In the genomic region with DNA sequence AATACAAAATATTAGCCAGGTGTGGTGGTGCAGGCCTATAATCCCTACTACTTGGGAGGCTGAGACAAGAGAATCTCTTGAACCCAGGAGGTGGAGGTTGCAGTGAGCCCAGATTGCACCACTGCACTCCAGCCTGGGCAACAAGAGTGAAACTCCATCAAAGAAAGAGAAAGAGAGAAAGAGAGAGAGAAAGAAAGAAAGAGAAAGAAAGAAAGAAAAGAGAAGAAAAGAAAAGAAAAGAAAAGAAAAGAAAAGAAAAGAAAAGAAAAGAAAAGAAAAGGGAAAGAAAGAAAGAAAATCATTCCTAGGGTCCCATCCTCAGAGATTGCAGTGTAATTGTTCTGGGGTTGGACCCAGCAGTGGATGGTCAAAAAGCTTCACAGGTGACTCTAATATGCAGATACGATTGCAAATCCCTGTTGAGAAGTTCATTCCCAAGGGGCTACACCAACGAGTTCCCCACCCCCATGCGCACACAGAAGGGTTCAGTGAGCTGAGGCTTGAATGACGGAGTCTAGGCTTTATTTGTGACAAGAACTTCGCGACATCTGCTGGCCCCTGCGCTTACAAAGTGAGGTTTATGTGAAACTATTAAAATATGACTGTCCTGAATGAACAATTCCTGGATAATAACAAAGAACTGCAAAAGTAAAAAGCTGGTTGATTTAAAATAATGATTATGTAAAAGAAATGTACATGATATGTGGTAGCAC, we compare ENCODE assay signal across 14 cellular contexts. TPM values are rescaled to one million over a fixed set of nuclear protein-coding genes. Genes with fewer than 3 reads are reported as not detected.
DNase-seq lines count a peak whose midpoint lies in the region; ATAC-seq, FAIRE-seq and TF ChIP-seq lines count a peak whose summit lies in the region.
"Had no signal": no experiment of that assay in that cellular context is flagged by ENCODE, and none has a peak within 500 bp of the region (broad histone marks: within the 10 kb centered on the region; RNA-seq: fewer than 3 reads in every experiment).

No MANE protein-coding gene starts in this region.

- intact Hi-C loops in HepG2 (cut with micrococcal nuclease; ENCODE audit: unreplicated experiment) = loop anchor here (2.0 to 5.0 kb wide), 2 partner anchors 249 to 276 kb away; a partner anchor contains a TSS
- intact Hi-C loops in right lobe of liver (cut with DNase I) = loop anchor here (10.0 kb wide), 3 partner anchors 74 to 284 kb away; a partner anchor contains a TSS

- no peaks in the 10 kb centered on the region for H4K20me1 ChIP-seq in HepG2 (ENCODE audit: insufficient read depth, low read length)

- CTCF ChIA-PET in HepG2 (lab: Yijun Ruan, JAX; ENCODE audit: low intra/inter-chr PET ratio, low total read pairs) = interaction anchor here (0.5 to 2.7 kb wide), 11 partner anchors 22 to 281 kb away, joined by 3 to 48 read pairs (median 3); a partner anchor contains a TSS

- no peaks in the 10 kb centered on the region for H3K4me1 Mint-ChIP-seq in chondrocyte (ENCODE audit: low read depth)
- peaks cover 2 to 5% of the 10 kb centered on the region in 2 donors for H3K4me1 Mint-ChIP-seq in stimulated activated naive B cell treated with anti-CD40 and anti-IgM and Interleukin-4, amounts not matched to agents 10 μg/mL and 1 μg/mL and 100 μg/mL, for 72 hours
- H3K4me1 Mint-ChIP-seq: naive thymus-derived CD8-positive, alpha-beta T cell had no signal

- H3K4me3 ChIP-seq in HepG2 (replicated peaks in 1 of 3; ENCODE audit: insufficient read depth in 1 of 3, low read depth in 2 of 3, low read length in 3 of 3) (peak overlapping the region in 2 of 3 experiments; percentile 78 to 94; a peak in 1 of 6 replicates), right lobe of liver (no peak overlapping the region), brain microvascular endothelial cell (ENCODE audit: low read depth, low read length) (no peak overlapping the region)

- H3K27ac ChIP-seq in HepG2 (ENCODE audit: extremely low read length, insufficient read depth, low read length) = no peak overlapping the region
- H3K27ac ChIP-seq in right lobe of liver = no peak overlapping the region
- no peak overlapping the region for H3K27ac ChIP-seq in brain microvascular endothelial cell
- H3K27ac ChIP-seq: foreskin keratinocyte had no signal

- in situ Hi-C loops in HepG2 (cut with HindIII; ENCODE audit: extremely low pct_ligation_motif_present, low pct_unique_long_range_greater_than_20kb) = loop anchor here (5.0 to 25.0 kb wide), 3 partner anchors 76 to 281 kb away; a partner anchor contains a TSS
- in situ Hi-C loops in brain microvascular endothelial cell (cut with HindIII; ENCODE audit: low pct_ligation_motif_present, low sequenced_read_pairs) = no loop called here

- H3K9ac ChIP-seq in HepG2 (ENCODE audit: insufficient read depth, low read depth, low read length) = no peak overlapping the region

- no peaks in the 10 kb centered on the region for H3K9me3 Mint-ChIP-seq in chondrocyte (ENCODE audit: low read depth)
- H3K9me3 Mint-ChIP-seq in stimulated activated naive B cell treated with anti-CD40 and anti-IgM and Interleukin-4, amounts not matched to agents 10 μg/mL and 1 μg/mL and 100 μg/mL, for 72 hours = no peaks in the 10 kb centered on the region
- H3K9me3 Mint-ChIP-seq: naive thymus-derived CD8-positive, alpha-beta T cell had no signal

- no peak overlapping the region for H2AFZ ChIP-seq in HepG2 (ENCODE audit: low read length)

- no peak for TF ChIP-seq EP300 in HepG2 (IDR thresholded peaks at IDR 0.05; ENCODE audit: low read depth in 2 of 2, low read length in 2 of 2)
- TF ChIP-seq EP300 in HepG2 (CRISPR knock-in tag; IDR thresholded peaks at IDR 0.05; ENCODE audit: borderline replicate concordance) = no peak

- peak overlapping the region; percentile 71 for H3K27ac Mint-ChIP-seq in chondrocyte (ENCODE audit: unreplicated experiment)
- H3K27ac Mint-ChIP-seq in stimulated activated naive B cell treated with anti-CD40 and anti-IgM and Interleukin-4, amounts not matched to agents 10 μg/mL and 1 μg/mL and 100 μg/mL, for 72 hours = peak overlapping the region; percentile 83

- no peaks in the 10 kb centered on the region for H3K36me3 Mint-ChIP-seq in chondrocyte (ENCODE audit: low read depth)
- no peaks in the 10 kb centered on the region for H3K36me3 Mint-ChIP-seq in stimulated activated naive B cell treated with anti-CD40 and anti-IgM and Interleukin-4, amounts not matched to agents 10 μg/mL and 1 μg/mL and 100 μg/mL, for 72 hours
- H3K36me3 Mint-ChIP-seq: naive thymus-derived CD8-positive, alpha-beta T cell had no signal

- DNase-seq in HepG2 (ENCODE audit: low spot score) = no peak
- DNase-seq in right lobe of liver = no peak
- peak; percentile 66 to 88 for DNase-seq in NCI-H524 (lab: John Stamatoyannopoulos, UW)
- DNase-seq in chondrocyte (ENCODE audit: low spot score) = no peak
- DNase-seq in stimulated activated naive B cell treated with anti-CD40 and anti-IgM and Interleukin-4, amounts not matched to agents 10 μg/mL and 1 μg/mL and 100 μg/mL, for 72 hours = no peak
- no peak for DNase-seq in Kasumi-1 (lab: John Stamatoyannopoulos, UW)
- no peak for DNase-seq in brain microvascular endothelial cell
- no peak for DNase-seq in NCI-H2196 (lab: John Stamatoyannopoulos, UW; ENCODE audit: unreplicated experiment)

- no peak for FAIRE-seq in HepG2 (lab: Jason Lieb, UNC)

- no peaks in the 10 kb centered on the region for H3K27me3 Mint-ChIP-seq in chondrocyte (ENCODE audit: low read depth)
- H3K27me3 Mint-ChIP-seq in stimulated activated naive B cell treated with anti-CD40 and anti-IgM and Interleukin-4, amounts not matched to agents 10 μg/mL and 1 μg/mL and 100 μg/mL, for 72 hours = no peaks in the 10 kb centered on the region
- H3K27me3 Mint-ChIP-seq: naive thymus-derived CD8-positive, alpha-beta T cell had no signal

- ATAC-seq in HepG2 = no peak
- no peak for ATAC-seq in right lobe of liver
- no peak for ATAC-seq in stimulated activated naive B cell treated with anti-CD40 and anti-IgM and Interleukin-4, amounts not matched to agents 10 μg/mL and 1 μg/mL and 100 μg/mL, for 72 hours (replicated peaks)

- no peaks in the 10 kb centered on the region for H3K79me2 ChIP-seq in HepG2 (ENCODE audit: insufficient read depth, low read length)

- H3K4me2 ChIP-seq in HepG2 (ENCODE audit: low read depth, low read length) = peak overlapping the region; percentile 86

- WGBS in HepG2 (ENCODE audit: low lambda C conversion rate) = 73% methylated on average over 7 of the region's 7 CpGs
- 72% methylated on average over 6 of the region's 7 CpGs for WGBS in right lobe of liver (ENCODE audit: insufficient coverage, low coverage, low lambda C conversion rate, missing lambda C conversion rate)

- no peaks in the 10 kb centered on the region for H3K36me3 ChIP-seq in HepG2 (replicated peaks in 1 of 2; ENCODE audit: control insufficient read depth in 1 of 2, insufficient read depth in 2 of 2, low read length in 2 of 2)
- no peaks in the 10 kb centered on the region for H3K36me3 ChIP-seq in right lobe of liver
- no peaks in the 10 kb centered on the region for H3K36me3 ChIP-seq in brain microvascular endothelial cell (replicated peaks)

- H3K4me3 Mint-ChIP-seq in chondrocyte (ENCODE audit: unreplicated experiment) = no peak overlapping the region
- peak overlapping the region in 1 of 2 donors; percentile 8 for H3K4me3 Mint-ChIP-seq in stimulated activated naive B cell treated with anti-CD40 and anti-IgM and Interleukin-4, amounts not matched to agents 10 μg/mL and 1 μg/mL and 100 μg/mL, for 72 hours

- H3K4me1 ChIP-seq in HepG2 (ENCODE audit: insufficient read depth, low read length) = peaks cover 66% of the 10 kb centered on the region
- H3K4me1 ChIP-seq in right lobe of liver = peaks cover 0 to 24% (median 0%) of the 10 kb centered on the region in 4 donors
- H3K4me1 ChIP-seq: foreskin keratinocyte had no signal

- H3K9me3 ChIP-seq in HepG2 (ENCODE audit: low read length) (no peaks in the 10 kb centered on the region), right lobe of liver (no peaks in the 10 kb centered on the region)

- no peak for TF ChIP-seq CTCF in HepG2 (CRISPR knock-in tag; IDR thresholded peaks at IDR 0.05)
- TF ChIP-seq CTCF in right lobe of liver (IDR thresholded peaks at IDR 0.05) = no peak
- no peak for TF ChIP-seq CTCF in chondrocyte (IDR thresholded peaks at IDR 0.05)
- TF ChIP-seq CTCF in brain microvascular endothelial cell (IDR thresholded peaks at IDR 0.05; ENCODE audit: low read depth, low read length, missing control alignments) = no peak

- H3K27me3 ChIP-seq in HepG2 (ENCODE audit: control insufficient read depth in 1 of 2, insufficient read depth in 2 of 2, low read length in 2 of 2) (no peaks in the 10 kb centered on the region; a peak in 1 of 5 replicates), right lobe of liver (no peaks in the 10 kb centered on the region), brain microvascular endothelial cell (replicated peaks) (no peaks in the 10 kb centered on the region)
- H3K27me3 ChIP-seq: foreskin keratinocyte had no signal

- no peak for TF ChIP-seq RAD21 in HepG2 (CRISPR knock-in tag; IDR thresholded peaks at IDR 0.05)

- POLR2A ChIA-PET in HepG2 (lab: Yijun Ruan, JAX) = interaction anchor here (1.0 to 2.3 kb wide), 2 partner anchors 146 to 265 kb away, joined by 3 to 9 read pairs; a partner anchor contains a TSS

- no TSS peak for BruUV-seq in HepG2 (replicated peaks; lab: Mats Ljungman, UMichigan)

- TF ChIP-seq POLR2A in HepG2 (IDR thresholded peaks at IDR 0.05; ENCODE audit: insufficient read depth in 1 of 2, low read depth in 2 of 2, low read length in 2 of 2) (no peak), right lobe of liver (IDR thresholded peaks at IDR 0.05) (no peak)

RNA-seq across cellular contexts. Expression of a gene that starts 17.4 kb away (rescaled TPM):
- total RNA-seq in HepG2 (2016; rRNA removed; fragmentation: Illumina TruSeq; extraction: Trizol) (not detected in 2 replicates), right lobe of liver (not detected), chondrocyte (not detected in 3 replicates)
- not detected in 2 replicates for total RNA-seq in HepG2 (2016; cell fraction: cytosol; rRNA removed; fragmentation: Illumina TruSeq; extraction: Trizol; ENCODE audit: low read depth)
- total RNA-seq in HepG2 (2016; cell fraction: insoluble cytoplasmic fraction; rRNA removed; fragmentation: Illumina TruSeq; extraction: Trizol) = not detected in 2 replicates
- not detected in 2 replicates for total RNA-seq in HepG2 (2016; cell fraction: membrane; rRNA removed; fragmentation: Illumina TruSeq; extraction: Trizol)
- not detected in 2 replicates for total RNA-seq in HepG2 (2016; cell fraction: nucleus; rRNA removed; fragmentation: Illumina TruSeq; extraction: Trizol)
- polyA plus RNA-seq in HepG2 (2011; rRNA removed) = not detected in 2 replicates
- not detected in 2 replicates for polyA plus RNA-seq in HepG2 (2011; cell fraction: cytosol; rRNA removed)
- polyA plus RNA-seq in HepG2 (2011; cell fraction: nucleus; rRNA removed) = not detected in 2 replicates
- polyA plus RNA-seq in HepG2 (2012) = not detected in 2 replicates
- not detected in 2 replicates for polyA plus RNA-seq in HepG2 (2016; cell fraction: cytosol; fragmentation: Illumina TruSeq; extraction: Trizol; ENCODE audit: low read depth)
- not detected in 2 replicates for polyA plus RNA-seq in HepG2 (2016; cell fraction: insoluble cytoplasmic fraction; fragmentation: Illumina TruSeq; extraction: Trizol; ENCODE audit: low read depth)
- not detected in 2 replicates for polyA plus RNA-seq in HepG2 (2016; cell fraction: membrane; fragmentation: Illumina TruSeq; extraction: Trizol; ENCODE audit: low read depth)
- not detected in 2 replicates for polyA plus RNA-seq in HepG2 (2016; cell fraction: nucleus; fragmentation: Illumina TruSeq; extraction: Trizol; ENCODE audit: insufficient read depth, low read depth)
- not detected in 2 replicates for polyA minus RNA-seq in HepG2 (2011; rRNA and poly(A)+ RNA removed; ENCODE audit: low replicate concordance)
- not detected in 2 replicates for polyA minus RNA-seq in HepG2 (2011; cell fraction: cytosol; rRNA and poly(A)+ RNA removed)
- polyA minus RNA-seq in HepG2 (2011; cell fraction: nucleus; rRNA and poly(A)+ RNA removed) = not detected in 2 replicates
- total RNA-seq: Calu3; foreskin keratinocyte; liver; MCF 10A; naive thymus-derived CD8-positive, alpha-beta T cell; subcutaneous adipose tissue had no signal
- polyA plus RNA-seq: foreskin keratinocyte; liver; naive thymus-derived CD8-positive, alpha-beta T cell had no signal

RNA-seq across cellular contexts. Expression of a gene that starts 20.7 kb away (rescaled TPM):
- total RNA-seq in HepG2 (2016; rRNA removed; fragmentation: Illumina TruSeq; extraction: Trizol) (not detected in 2 replicates), right lobe of liver (not detected), chondrocyte (not detected in 3 replicates)
- total RNA-seq in HepG2 (2016; cell fraction: cytosol; rRNA removed; fragmentation: Illumina TruSeq; extraction: Trizol; ENCODE audit: low read depth) = not detected in 2 replicates
- not detected in 2 replicates for total RNA-seq in HepG2 (2016; cell fraction: insoluble cytoplasmic fraction; rRNA removed; fragmentation: Illumina TruSeq; extraction: Trizol)
- not detected in 2 replicates for total RNA-seq in HepG2 (2016; cell fraction: membrane; rRNA removed; fragmentation: Illumina TruSeq; extraction: Trizol)
- not detected in 2 replicates for total RNA-seq in HepG2 (2016; cell fraction: nucleus; rRNA removed; fragmentation: Illumina TruSeq; extraction: Trizol)
- polyA plus RNA-seq in HepG2 (2011; rRNA removed) = not detected in 2 replicates
- polyA plus RNA-seq in HepG2 (2011; cell fraction: cytosol; rRNA removed) = not detected in 2 replicates
- not detected in 2 replicates for polyA plus RNA-seq in HepG2 (2011; cell fraction: nucleus; rRNA removed)
- not detected in 2 replicates for polyA plus RNA-seq in HepG2 (2012)
- not detected in 2 replicates for polyA plus RNA-seq in HepG2 (2016; cell fraction: cytosol; fragmentation: Illumina TruSeq; extraction: Trizol; ENCODE audit: low read depth)
- not detected in 2 replicates for polyA plus RNA-seq in HepG2 (2016; cell fraction: insoluble cytoplasmic fraction; fragmentation: Illumina TruSeq; extraction: Trizol; ENCODE audit: low read depth)
- not detected in 2 replicates for polyA plus RNA-seq in HepG2 (2016; cell fraction: membrane; fragmentation: Illumina TruSeq; extraction: Trizol; ENCODE audit: low read depth)
- not detected in 2 replicates for polyA plus RNA-seq in HepG2 (2016; cell fraction: nucleus; fragmentation: Illumina TruSeq; extraction: Trizol; ENCODE audit: insufficient read depth, low read depth)
- polyA minus RNA-seq in HepG2 (2011; rRNA and poly(A)+ RNA removed; ENCODE audit: low replicate concordance) = not detected in 2 replicates
- not detected in 2 replicates for polyA minus RNA-seq in HepG2 (2011; cell fraction: cytosol; rRNA and poly(A)+ RNA removed)
- polyA minus RNA-seq in HepG2 (2011; cell fraction: nucleus; rRNA and poly(A)+ RNA removed) = not detected in 2 replicates
- total RNA-seq: Calu3; foreskin keratinocyte; liver; MCF 10A; naive thymus-derived CD8-positive, alpha-beta T cell; subcutaneous adipose tissue had no signal
- polyA plus RNA-seq: foreskin keratinocyte; liver; naive thymus-derived CD8-positive, alpha-beta T cell had no signal

RNA-seq across cellular contexts. Expression of a gene that starts 33.0 kb away (rescaled TPM):
- total RNA-seq in HepG2 (2016; rRNA removed; fragmentation: Illumina TruSeq; extraction: Trizol) = not detected in 2 replicates
- total RNA-seq in HepG2 (2016; cell fraction: cytosol; rRNA removed; fragmentation: Illumina TruSeq; extraction: Trizol; ENCODE audit: low read depth) = not detected in 2 replicates
- total RNA-seq in HepG2 (2016; cell fraction: insoluble cytoplasmic fraction; rRNA removed; fragmentation: Illumina TruSeq; extraction: Trizol) = not detected in 2 replicates
- not detected in 2 replicates for total RNA-seq in HepG2 (2016; cell fraction: membrane; rRNA removed; fragmentation: Illumina TruSeq; extraction: Trizol)
- total RNA-seq in HepG2 (2016; cell fraction: nucleus; rRNA removed; fragmentation: Illumina TruSeq; extraction: Trizol) = not detected in 2 replicates
- 0.09 TPM in 1 of 2 replicates, not detected in the other for polyA plus RNA-seq in HepG2 (2011; rRNA removed)
- not detected in 2 replicates for polyA plus RNA-seq in HepG2 (2011; cell fraction: cytosol; rRNA removed)
- 0.18 and 0.38 TPM in 2 replicates for polyA plus RNA-seq in HepG2 (2011; cell fraction: nucleus; rRNA removed)
- not detected in 2 replicates for polyA plus RNA-seq in HepG2 (2012)
- polyA plus RNA-seq in HepG2 (2016; cell fraction: cytosol; fragmentation: Illumina TruSeq; extraction: Trizol; ENCODE audit: low read depth) = not detected in 2 replicates
- polyA plus RNA-seq in HepG2 (2016; cell fraction: insoluble cytoplasmic fraction; fragmentation: Illumina TruSeq; extraction: Trizol; ENCODE audit: low read depth) = not detected in 2 replicates
- polyA plus RNA-seq in HepG2 (2016; cell fraction: membrane; fragmentation: Illumina TruSeq; extraction: Trizol; ENCODE audit: low read depth) = not detected in 2 replicates
- polyA plus RNA-seq in HepG2 (2016; cell fraction: nucleus; fragmentation: Illumina TruSeq; extraction: Trizol; ENCODE audit: insufficient read depth, low read depth) = not detected in 2 replicates
- polyA minus RNA-seq in HepG2 (2011; rRNA and poly(A)+ RNA removed; ENCODE audit: low replicate concordance) = 0.26 and 0.50 TPM in 2 replicates
- not detected in 2 replicates for polyA minus RNA-seq in HepG2 (2011; cell fraction: cytosol; rRNA and poly(A)+ RNA removed)
- not detected in 2 replicates for polyA minus RNA-seq in HepG2 (2011; cell fraction: nucleus; rRNA and poly(A)+ RNA removed)
- total RNA-seq in right lobe of liver = not detected
- not detected in 3 replicates for total RNA-seq in chondrocyte
- total RNA-seq: Calu3; foreskin keratinocyte; liver; MCF 10A; naive thymus-derived CD8-positive, alpha-beta T cell; subcutaneous adipose tissue had no signal
- polyA plus RNA-seq: foreskin keratinocyte; liver; naive thymus-derived CD8-positive, alpha-beta T cell had no signal

RNA-seq across cellular contexts. Expression of a gene that starts 47.7 kb away (rescaled TPM):
- total RNA-seq in HepG2 (2016; rRNA removed; fragmentation: Illumina TruSeq; extraction: Trizol) = not detected in 2 replicates
- not detected in 2 replicates for total RNA-seq in HepG2 (2016; cell fraction: cytosol; rRNA removed; fragmentation: Illumina TruSeq; extraction: Trizol; ENCODE audit: low read depth)
- not detected in 2 replicates for total RNA-seq in HepG2 (2016; cell fraction: insoluble cytoplasmic fraction; rRNA removed; fragmentation: Illumina TruSeq; extraction: Trizol)
- total RNA-seq in HepG2 (2016; cell fraction: membrane; rRNA removed; fragmentation: Illumina TruSeq; extraction: Trizol) = not detected in 2 replicates
- not detected in 2 replicates for total RNA-seq in HepG2 (2016; cell fraction: nucleus; rRNA removed; fragmentation: Illumina TruSeq; extraction: Trizol)
- not detected in 2 replicates for polyA plus RNA-seq in HepG2 (2011; rRNA removed)
- not detected in 2 replicates for polyA plus RNA-seq in HepG2 (2011; cell fraction: cytosol; rRNA removed)
- not detected in 2 replicates for polyA plus RNA-seq in HepG2 (2011; cell fraction: nucleus; rRNA removed)
- polyA plus RNA-seq in HepG2 (2012) = not detected in 2 replicates
- not detected in 2 replicates for polyA plus RNA-seq in HepG2 (2016; cell fraction: cytosol; fragmentation: Illumina TruSeq; extraction: Trizol; ENCODE audit: low read depth)
- polyA plus RNA-seq in HepG2 (2016; cell fraction: insoluble cytoplasmic fraction; fragmentation: Illumina TruSeq; extraction: Trizol; ENCODE audit: low read depth) = not detected in 2 replicates
- not detected in 2 replicates for polyA plus RNA-seq in HepG2 (2016; cell fraction: membrane; fragmentation: Illumina TruSeq; extraction: Trizol; ENCODE audit: low read depth)
- polyA plus RNA-seq in HepG2 (2016; cell fraction: nucleus; fragmentation: Illumina TruSeq; extraction: Trizol; ENCODE audit: insufficient read depth, low read depth) = not detected in 2 replicates
- polyA minus RNA-seq in HepG2 (2011; rRNA and poly(A)+ RNA removed; ENCODE audit: low replicate concordance) = not detected in 2 replicates
- not detected in 2 replicates for polyA minus RNA-seq in HepG2 (2011; cell fraction: cytosol; rRNA and poly(A)+ RNA removed)
- polyA minus RNA-seq in HepG2 (2011; cell fraction: nucleus; rRNA and poly(A)+ RNA removed) = not detected in 2 replicates
- total RNA-seq in right lobe of liver = not detected
- not detected in 3 replicates for total RNA-seq in chondrocyte
- total RNA-seq: Calu3; foreskin keratinocyte; liver; MCF 10A; naive thymus-derived CD8-positive, alpha-beta T cell; subcutaneous adipose tissue had no signal
- polyA plus RNA-seq: foreskin keratinocyte; liver; naive thymus-derived CD8-positive, alpha-beta T cell had no signal

Comparison
In these comparisons a context has a peak if more than half of its experiments do, and no peak if none do; other contexts are left out.
1. H3K4me3 ChIP-seq: peak in HepG2 (2 of 3); none in right lobe of liver (0 of 3) and brain microvascular endothelial cell (single experiment).
2. DNase-seq: peak in NCI-H524 (2 of 2); none in HepG2 (single experiment), right lobe of liver (0 of 3), chondrocyte (single experiment), stimulated activated naive B cell treated with anti-CD40 and anti-IgM and Interleukin-4, amounts not matched to agents 10 μg/mL and 1 μg/mL and 100 μg/mL, for 72 hours (single experiment), Kasumi-1 (0 of 2), brain microvascular endothelial cell (single experiment) and NCI-H2196 (single experiment).